Comparison of ENCODE assay signal across 8 cellular contexts in genomic region chr2:190882831-190883582, GRCh38. TPM values are rescaled to one million over a fixed set of nuclear protein-coding genes. Genes with fewer than 3 reads are reported as not detected.
DNase-seq lines count a peak whose midpoint lies in the region; ATAC-seq and TF ChIP-seq lines count a peak whose summit lies in the region.

No MANE protein-coding gene starts in this region.

- peaks cover 35% of the 10 kb centered on the region for H3K4me1 Mint-ChIP-seq in activated CD4-positive, alpha-beta T cell treated with anti-CD3 and anti-CD28 coated beads for 36 hours
- H3K4me1 Mint-ChIP-seq in T-helper 1 cell treated with Interleukin-12 subunit alpha and Interleukin-12 subunit beta and Interleukin-4 antibody, amounts not matched to agents 30 μg/mL and 1 μg/mL, for 36 hours (ENCODE audit: low read depth): peaks cover 29% of the 10 kb centered on the region

- no peaks in the 10 kb centered on the region for H3K36me3 ChIP-seq in spleen

- peaks cover 43% of the 10 kb centered on the region for H3K36me3 Mint-ChIP-seq in activated CD4-positive, alpha-beta T cell treated with anti-CD3 and anti-CD28 coated beads for 36 hours (ENCODE audit: low read depth)
- H3K36me3 Mint-ChIP-seq in T-helper 1 cell treated with Interleukin-12 subunit alpha and Interleukin-12 subunit beta and Interleukin-4 antibody, amounts not matched to agents 30 μg/mL and 1 μg/mL, for 36 hours (ENCODE audit: low read depth): peaks cover 20% of the 10 kb centered on the region

- no peak for ATAC-seq in activated CD4-positive, alpha-beta T cell treated with anti-CD3 and anti-CD28 coated beads for 36 hours
- ATAC-seq in foreskin keratinocyte (no peak), GM18519 (IDR thresholded peaks at IDR 0.05; ENCODE audit: low FRiP score, unreplicated experiment) (no peak), HG03097 (IDR thresholded peaks at IDR 0.05; ENCODE audit: low FRiP score, unreplicated experiment) (no peak)

- POLR2A ChIA-PET in activated CD4-positive, alpha-beta T cell treated with anti-CD3 and anti-CD28 coated beads for 36 hours (lab: Charles Lee): interaction anchor here (0.6 to 2.9 kb wide), 6 partner anchors 21 to 349 kb away, joined by 3 to 26 read pairs (median 6); no protein-coding TSS in a partner anchor

- H3K27ac ChIP-seq in foreskin keratinocyte (peak overlapping the region; percentile 73), spleen (peak overlapping the region; percentile 94 to 99 (median 98))

- CTCF ChIA-PET in activated CD4-positive, alpha-beta T cell treated with anti-CD3 and anti-CD28 coated beads for 36 hours (lab: Charles Lee): interaction anchor here (0.9 to 2.8 kb wide), 5 partner anchors 10 to 147 kb away, joined by 3 to 13 read pairs (median 5); no protein-coding TSS in a partner anchor

- H3K4me1 ChIP-seq in foreskin keratinocyte (peaks cover 37% of the 10 kb centered on the region), spleen (peaks cover 37 to 76% (median 66%) of the 10 kb centered on the region in 6 donors)

- H3K4me3 ChIP-seq in spleen: peak overlapping the region; percentile 77 to 95 (median 90)

- DNase-seq in activated CD4-positive, alpha-beta T cell treated with anti-CD3 and anti-CD28 coated beads for 36 hours: no peak
- no peak for DNase-seq in activated CD4-positive, alpha-beta T cell treated with anti-CD3 and anti-CD28 coated beads, Interleukin-2, amount 50 U/mL, for 48 hours
- DNase-seq in foreskin keratinocyte (no peak), spleen (no peak), NCI-H187 (lab: John Stamatoyannopoulos, UW) (no peak)

- H3K9me3 Mint-ChIP-seq in activated CD4-positive, alpha-beta T cell treated with anti-CD3 and anti-CD28 coated beads for 36 hours (ENCODE audit: low read depth): no peaks in the 10 kb centered on the region
- no peaks in the 10 kb centered on the region for H3K9me3 Mint-ChIP-seq in T-helper 1 cell treated with Interleukin-12 subunit alpha and Interleukin-12 subunit beta and Interleukin-4 antibody, amounts not matched to agents 30 μg/mL and 1 μg/mL, for 36 hours

- intact Hi-C loops in activated CD4-positive, alpha-beta T cell treated with anti-CD3 and anti-CD28 coated beads for 36 hours (cut with DNase I, micrococcal nuclease): loop anchor here (1.0 to 5.0 kb wide), 15 partner anchors 20 to 1121 kb away; partner anchors contain the start of genes NEMP2 (in 2 of the 2), MFSD6 (in 1 of the 2), NABP1 (in 1 of the 2) and OSGEPL1 (in 1 of the 2)
- intact Hi-C loops in spleen (cut with DNase I; ENCODE audit: low total_unique reads): no loop called here

- no peaks in the 10 kb centered on the region for H3K27me3 Mint-ChIP-seq in activated CD4-positive, alpha-beta T cell treated with anti-CD3 and anti-CD28 coated beads for 36 hours
- no peaks in the 10 kb centered on the region for H3K27me3 Mint-ChIP-seq in T-helper 1 cell treated with Interleukin-12 subunit alpha and Interleukin-12 subunit beta and Interleukin-4 antibody, amounts not matched to agents 30 μg/mL and 1 μg/mL, for 36 hours (ENCODE audit: low read depth)

- 13 to 21% (median 16%) methylated on average over 4 of the region's 4 CpGs for WGBS in spleen, 5 donors

- no peak for TF ChIP-seq POLR2A in spleen (IDR thresholded peaks at IDR 0.05)

- TF ChIP-seq CTCF in foreskin keratinocyte (conservative IDR thresholded peaks at IDR 0.05) (no peak), spleen (IDR thresholded peaks at IDR 0.05 in 8 of 11, conservative IDR thresholded peaks at IDR 0.05 in 3 of 11) (no peak)

- peak overlapping the region; percentile 79 for H3K4me3 Mint-ChIP-seq in activated CD4-positive, alpha-beta T cell treated with anti-CD3 and anti-CD28 coated beads for 36 hours
- H3K4me3 Mint-ChIP-seq in T-helper 1 cell treated with Interleukin-12 subunit alpha and Interleukin-12 subunit beta and Interleukin-4 antibody, amounts not matched to agents 30 μg/mL and 1 μg/mL, for 36 hours: peak overlapping the region; percentile 93

- H3K9me3 ChIP-seq in spleen: no peaks in the 10 kb centered on the region

- H3K27me3 ChIP-seq in foreskin keratinocyte (no peaks in the 10 kb centered on the region), spleen (replicated peaks in 1 of 7) (no peaks in the 10 kb centered on the region)

- peak overlapping the region; percentile 93 for H3K27ac Mint-ChIP-seq in activated CD4-positive, alpha-beta T cell treated with anti-CD3 and anti-CD28 coated beads for 36 hours
- H3K27ac Mint-ChIP-seq in T-helper 1 cell treated with Interleukin-12 subunit alpha and Interleukin-12 subunit beta and Interleukin-4 antibody, amounts not matched to agents 30 μg/mL and 1 μg/mL, for 36 hours: peak overlapping the region; percentile 97

RNA-seq across cellular contexts. Expression of gene GLS, which starts 2.4 kb away (rescaled TPM):
- total RNA-seq in activated CD4-positive, alpha-beta T cell treated with anti-CD3 and anti-CD28 coated beads for 36 hours: 100 to 1,000 TPM; 136 to 242 TPM
- total RNA-seq in foreskin keratinocyte: 75.9 and 94.3 TPM in 2 replicates
- 15.7 and 17.1 TPM in 2 replicates for polyA plus RNA-seq in foreskin keratinocyte
- 100 to 1,000 TPM; 141 to 254 (median 211) TPM for total RNA-seq in spleen
- polyA plus RNA-seq in spleen: 10 to 100 TPM; 42.3 to 55.9 (median 43.6) TPM
